In genomic region chr2:7010376-7010775, GRCh38 we compare ENCODE assay signal across 1 cellular context.
TF ChIP-seq lines count a peak whose summit lies in the region.

No MANE protein-coding gene starts in this region.

TF ChIP-seq in SK-N-SH treated with all-trans-retinoic acid at 6 μM for 48 hours, 23 proteins besides CTCF, POLR2A, EP300 and RAD21 (continued from another document):
- peak; percentile 81; the same call in 1 of the 2 replicates for TF ChIP-seq PATZ1 (CRISPR knock-in tag; IDR thresholded peaks at IDR 0.05; ENCODE audit: borderline replicate concordance)
- peak; percentile 88 for TF ChIP-seq ZFP3 (CRISPR knock-in tag; IDR thresholded peaks at IDR 0.05)
- no peak for TF ChIP-seq GLIS3 (CRISPR knock-in tag; IDR thresholded peaks at IDR 0.05)
- TF ChIP-seq ZNF565 (CRISPR knock-in tag; conservative IDR thresholded peaks at IDR 0.05; ENCODE audit: low read depth) = no peak
- peak; percentile 64 for TF ChIP-seq SNAI2 (CRISPR knock-in tag; IDR thresholded peaks at IDR 0.05)
- no peak; the same call in 1 of the 2 replicates for TF ChIP-seq ESRRG (CRISPR knock-in tag; IDR thresholded peaks at IDR 0.05)
